ENCODE assay signal across 27 cellular contexts in the genomic region with DNA sequence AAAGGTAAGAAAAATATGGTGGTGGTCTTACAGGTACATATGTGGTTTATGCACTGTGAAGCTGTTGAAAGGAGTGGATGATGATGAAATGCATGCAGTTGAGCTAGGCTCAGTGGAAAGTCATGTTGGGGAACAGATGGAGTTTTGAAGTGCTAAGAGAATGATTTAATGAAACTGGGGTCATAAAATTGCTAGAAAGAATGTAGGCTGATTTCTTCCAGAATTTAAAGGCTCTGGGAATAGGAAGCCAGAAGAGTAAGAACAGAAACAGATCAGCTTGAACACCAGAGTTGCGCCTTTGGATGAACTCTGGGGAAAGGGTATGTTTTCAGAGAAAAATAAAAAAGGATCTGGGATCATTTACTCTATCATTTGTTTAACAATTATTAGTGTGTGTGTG.
"Had no signal": no experiment of that assay in that cellular context is flagged by ENCODE, and none has a peak within 500 bp of the region (broad histone marks: within the 10 kb centered on the region; RNA-seq: fewer than 3 reads in every experiment).

No MANE protein-coding gene starts in this region.

- H3K4me1 ChIP-seq: esophagus muscularis mucosa, heart right ventricle had no signal

- DNase-seq: activated CD4-positive, alpha-beta memory T cell treated with anti-CD3 and anti-CD28 coated beads, Interleukin-2, amount 10 ng/mL, durations not matched to agents 7 days and 5 days; activated CD4-positive, alpha-beta T cell treated with anti-CD3 and anti-CD28 coated beads for 1 hour; activated CD4-positive, alpha-beta T cell treated with anti-CD3 and anti-CD28 coated beads for 4 hours; activated CD4-positive, alpha-beta T cell treated with anti-CD3 and anti-CD28 coated beads, Interleukin-2, amount 10 ng/mL, durations not matched to agents 7 days and 5 days; activated CD4-positive, alpha-beta T cell treated with anti-CD3 and anti-CD28 coated beads, Interleukin-2, amount 50 U/mL, for 4 hours; activated effector memory CD4-positive, alpha-beta T cell treated with Interleukin-2 at 50 U/mL for 16 hours; activated gamma-delta T cell treated with Interleukin-2 at 50 U/mL for 16 hours; activated naive CD4-positive, alpha-beta T cell treated with anti-CD3 and anti-CD28 coated beads, Interleukin-2, amount 50 U/mL, for 16 hours; activated naive CD4-positive, alpha-beta T cell treated with Interleukin-2 at 50 U/mL for 16 hours; activated T-cell treated with anti-CD3 and anti-CD28 coated beads, Interleukin-2, amount 50 U/mL, for 4 hours; amniotic stem cell; anterior cingulate cortex; brain microvascular endothelial cell; caudate nucleus; cortex of kidney; dermis blood vessel endothelial cell; effector CD4-positive, alpha-beta T cell; effector memory CD8-positive, alpha-beta T cell; erythroblast; foreskin melanocyte; heart right ventricle; T-helper 1 cell; T-helper 17 cell had no signal

- H3K27ac ChIP-seq: brain microvascular endothelial cell, esophagus muscularis mucosa, gastroesophageal sphincter, heart right ventricle, hepatocyte, VCaP had no signal

- H3K9me3 ChIP-seq: esophagus muscularis mucosa, gastroesophageal sphincter, heart right ventricle had no signal

- H3K27me3 ChIP-seq: brain microvascular endothelial cell, esophagus muscularis mucosa, gastroesophageal sphincter, heart right ventricle, hepatocyte had no signal

- H3K36me3 ChIP-seq: gastroesophageal sphincter had no signal

- H3K4me3 ChIP-seq: esophagus muscularis mucosa, gastroesophageal sphincter, heart right ventricle, hepatocyte had no signal
